In the genomic region with DNA sequence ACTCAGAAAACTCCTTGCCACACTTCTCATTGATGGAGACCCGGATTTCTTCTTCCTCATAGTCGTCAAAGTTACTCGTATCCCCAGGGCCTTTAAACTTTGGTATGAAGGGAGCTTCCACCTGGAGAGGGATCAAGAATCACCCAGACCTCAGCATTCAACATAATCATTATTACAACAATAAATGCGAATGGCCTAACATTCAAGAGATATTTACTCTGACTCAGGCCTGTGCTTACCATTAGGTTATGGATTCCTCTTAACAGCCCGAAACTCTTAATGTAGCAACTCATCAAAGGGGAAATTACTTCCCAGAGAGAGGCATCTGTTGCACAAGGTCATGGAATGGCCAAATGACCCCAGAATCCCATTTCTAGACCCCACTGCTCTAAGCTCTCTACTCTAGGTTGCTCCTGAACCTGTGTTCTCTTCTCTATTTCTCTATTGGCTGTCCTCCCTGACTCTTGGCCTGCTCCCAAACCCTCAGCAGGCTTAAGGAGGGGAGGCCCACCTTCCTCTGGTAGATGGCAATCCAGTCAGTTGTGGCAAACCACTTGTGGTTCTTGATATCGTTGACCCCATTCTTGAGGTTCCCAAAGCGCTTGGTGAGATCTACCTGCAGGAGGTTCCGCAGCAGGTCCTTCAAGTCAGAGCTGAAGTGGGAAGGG, we compare ENCODE assay signal across 23 cellular contexts. TPM values are rescaled to one million over a fixed set of nuclear protein-coding genes. Genes with fewer than 3 reads are reported as not detected.
DNase-seq lines count a peak whose midpoint lies in the region; ATAC-seq and TF ChIP-seq lines count a peak whose summit lies in the region.
"Had no signal": no experiment of that assay in that cellular context is flagged by ENCODE, and none has a peak within 500 bp of the region (broad histone marks: within the 10 kb centered on the region; RNA-seq: fewer than 3 reads in every experiment).

No MANE protein-coding gene starts in this region.

- POLR2A ChIA-PET in activated CD4-positive, alpha-beta T cell treated with anti-CD3 and anti-CD28 coated beads, Interleukin-2, amount 10 ng/mL, durations not matched to agents 7 days and 5 days (lab: Charles Lee): interaction anchor here (0.5 kb wide), 1 partner anchor 123 kb away, joined by 4 read pairs; no protein-coding TSS in a partner anchor
- POLR2A ChIA-PET in HCT116 (lab: Charles Lee): no interaction called here

- no peak overlapping the region for H3K4me2 ChIP-seq in HCT116 (ENCODE audit: low read length)
- H3K4me2 ChIP-seq: hepatocyte had no signal

- no peak overlapping the region for H3K27ac ChIP-seq in HCT116 (ENCODE audit: low read depth, low read length)
- H3K27ac ChIP-seq in gastrocnemius medialis: peak overlapping the region in 1 of 4 donors; percentile 19
- H3K27ac ChIP-seq: C4-2B, hepatocyte had no signal

- H3K4me3 ChIP-seq in HCT116 (replicated peaks in 1 of 2; ENCODE audit: low read depth in 1 of 2, low read length in 2 of 2) (no peak overlapping the region), gastrocnemius medialis (no peak overlapping the region)
- H3K4me3 ChIP-seq: hepatocyte had no signal

- peaks cover 34% of the 10 kb centered on the region for H3K36me3 Mint-ChIP-seq in activated CD4-positive, alpha-beta T cell treated with anti-CD3 and anti-CD28 coated beads, Interleukin-2, amount 10 ng/mL, durations not matched to agents 7 days and 5 days (ENCODE audit: low read depth)
- H3K36me3 Mint-ChIP-seq in activated T-helper 2 cell treated with anti-CD3 and anti-CD28 coated beads, Interferon-gamma antibody, Interleukin-2, Interleukin-4, amounts not matched to agents 10 μg/mL and 5 μg/mL and 100 μg/mL, durations not matched to agents 14 hours and 24 hours and 36 hours (ENCODE audit: low read depth): peaks cover 44% of the 10 kb centered on the region
- peaks cover 52% of the 10 kb centered on the region for H3K36me3 Mint-ChIP-seq in nephron progenitor cell (ENCODE audit: low read depth)

- no peaks in the 10 kb centered on the region for H3K79me2 ChIP-seq in HCT116 (ENCODE audit: insufficient read depth, low read length)

- ATAC-seq in HCT116 (no peak), GM18870 (IDR thresholded peaks at IDR 0.05; ENCODE audit: unreplicated experiment) (no peak), gastrocnemius medialis (no peak)

- no TSS peak for BruUV-seq in HCT116 (replicated peaks; lab: Mats Ljungman, UMichigan)

- in situ Hi-C loops in gastrocnemius medialis (cut with MboI; ENCODE audit: low sequenced_read_pairs in 4 of 4): no loop called here

- H3K9me3 ChIP-seq in HCT116 (ENCODE audit: control insufficient read depth in 1 of 2, insufficient read depth in 1 of 2, low read depth in 1 of 2, low read length in 2 of 2): peaks cover 3 to 7% of the 10 kb centered on the region in 2 experiments; a peak in 1 of 4 replicates
- H3K9me3 ChIP-seq in gastrocnemius medialis: peaks cover 0 to 9% (median 7%) of the 10 kb centered on the region in 3 donors

- RAD21 ChIA-PET in HCT116 (lab: Charles Lee; ENCODE audit: low non-redundant PET in 1 of 2, low total read pairs in 2 of 2, uncharacterized antibody in 2 of 2, unreplicated experiment in 2 of 2): no interaction called here

- peak overlapping the region; percentile 61 for H3K27ac Mint-ChIP-seq in activated CD4-positive, alpha-beta T cell treated with anti-CD3 and anti-CD28 coated beads, Interleukin-2, amount 10 ng/mL, durations not matched to agents 7 days and 5 days
- no peak overlapping the region for H3K27ac Mint-ChIP-seq in activated T-helper 2 cell treated with anti-CD3 and anti-CD28 coated beads, Interferon-gamma antibody, Interleukin-2, Interleukin-4, amounts not matched to agents 10 μg/mL and 5 μg/mL and 100 μg/mL, durations not matched to agents 14 hours and 24 hours and 36 hours
- no peak overlapping the region for H3K27ac Mint-ChIP-seq in nephron progenitor cell
- H3K27ac Mint-ChIP-seq: memory B cell had no signal

- H3K9me3 Mint-ChIP-seq in activated CD4-positive, alpha-beta T cell treated with anti-CD3 and anti-CD28 coated beads, Interleukin-2, amount 10 ng/mL, durations not matched to agents 7 days and 5 days: peaks cover 9% of the 10 kb centered on the region
- H3K9me3 Mint-ChIP-seq in activated T-helper 2 cell treated with anti-CD3 and anti-CD28 coated beads, Interferon-gamma antibody, Interleukin-2, Interleukin-4, amounts not matched to agents 10 μg/mL and 5 μg/mL and 100 μg/mL, durations not matched to agents 14 hours and 24 hours and 36 hours: peaks cover 16% of the 10 kb centered on the region
- H3K9me3 Mint-ChIP-seq in nephron progenitor cell: peaks cover 23% of the 10 kb centered on the region
- H3K9me3 Mint-ChIP-seq: memory B cell had no signal

- TF ChIP-seq RAD21 in HCT116 (IDR thresholded peaks at IDR 0.05; ENCODE audit: low read depth): no peak

- H3K4me1 Mint-ChIP-seq in activated CD4-positive, alpha-beta T cell treated with anti-CD3 and anti-CD28 coated beads, Interleukin-2, amount 10 ng/mL, durations not matched to agents 7 days and 5 days: peaks cover 24% of the 10 kb centered on the region
- H3K4me1 Mint-ChIP-seq in activated T-helper 2 cell treated with anti-CD3 and anti-CD28 coated beads, Interferon-gamma antibody, Interleukin-2, Interleukin-4, amounts not matched to agents 10 μg/mL and 5 μg/mL and 100 μg/mL, durations not matched to agents 14 hours and 24 hours and 36 hours (ENCODE audit: low read depth): peaks cover 11% of the 10 kb centered on the region
- H3K4me1 Mint-ChIP-seq in nephron progenitor cell: peaks cover 21% of the 10 kb centered on the region

- CTCF ChIA-PET in activated CD4-positive, alpha-beta T cell treated with anti-CD3 and anti-CD28 coated beads, Interleukin-2, amount 10 ng/mL, durations not matched to agents 7 days and 5 days (lab: Charles Lee): interaction anchor here (1.8 to 2.3 kb wide), 2 partner anchors 20 to 43 kb away, joined by 6 to 11 read pairs; a partner anchor contains a TSS
- CTCF ChIA-PET in HCT116 (lab: Charles Lee): interaction anchor here (0.6 kb wide), 1 partner anchor 22 kb away, joined by 3 read pairs; no protein-coding TSS in a partner anchor

- H3K9ac ChIP-seq in HCT116 (ENCODE audit: low read length): no peak overlapping the region

- TF ChIP-seq POLR2A in HCT116 (IDR thresholded peaks at IDR 0.05; ENCODE audit: borderline replicate concordance, extremely low read depth, insufficient read depth, insufficient read length): no peak
- TF ChIP-seq POLR2A in gastrocnemius medialis (IDR thresholded peaks at IDR 0.05): no peak

- no peaks in the 10 kb centered on the region for H3K9me2 ChIP-seq in HCT116 (ENCODE audit: insufficient read depth)

- peaks cover 12 to 19% of the 10 kb centered on the region in 2 experiments for H3K4me1 ChIP-seq in HCT116 (ENCODE audit: control insufficient read depth in 1 of 2, insufficient read depth in 2 of 2, low read length in 2 of 2)
- H3K4me1 ChIP-seq in gastrocnemius medialis: peaks cover 0 to 5% of the 10 kb centered on the region in 2 donors

- DNase-seq in activated CD4-positive, alpha-beta T cell treated with anti-CD3 and anti-CD28 coated beads, Interleukin-2, amount 10 ng/mL, durations not matched to agents 7 days and 5 days: no peak
- DNase-seq in activated CD4-positive, alpha-beta T cell treated with anti-CD3 and anti-CD28 coated beads, Interleukin-2, amount 50 U/mL, for 48 hours: no peak
- DNase-seq in HCT116 (ENCODE audit: low read depth, low spot score) (no peak), nephron progenitor cell (no peak), gastrocnemius medialis (no peak), DMS79 (lab: John Stamatoyannopoulos, UW) (no peak)
- DNase-seq in activated T-helper 2 cell treated with anti-CD3 and anti-CD28 coated beads, Interferon-gamma antibody, Interleukin-2, Interleukin-4, amounts not matched to agents 10 μg/mL and 5 μg/mL and 100 μg/mL, durations not matched to agents 14 hours and 24 hours and 36 hours (ENCODE audit: low spot score): no peak
- DNase-seq: activated CD4-positive, alpha-beta T cell treated with anti-CD3 and anti-CD28 coated beads for 48 hours; DMS79 treated with DMSO at 0.1 percent for 48 hours; MM.1S; NCI-H146; NCI-H748 treated with DMSO at 0.1 percent for 48 hours; retina; stimulated activated CD4-positive, alpha-beta T cell treated with anti-CD3 and anti-CD28 coated beads, Interleukin-12 subunit alpha, Interleukin-12 subunit beta, amount 100 ng/mL, for 4 hours had no signal

- TF ChIP-seq CTCF in HCT116 (IDR thresholded peaks at IDR 0.05 in 2 of 3, conservative IDR thresholded peaks at IDR 0.05 in 1 of 3; ENCODE audit: borderline replicate concordance in 1 of 3, insufficient read depth in 1 of 3, low read depth in 2 of 3, low read length in 2 of 3) (no peak), nephron progenitor cell (IDR thresholded peaks at IDR 0.05) (no peak), gastrocnemius medialis (IDR thresholded peaks at IDR 0.05 in 4 of 5, conservative IDR thresholded peaks at IDR 0.05 in 1 of 5) (no peak)

- H3K36me3 ChIP-seq in HCT116 (ENCODE audit: control insufficient read depth in 1 of 2, insufficient read depth in 2 of 2, low read length in 2 of 2) (peaks cover 0 to 6% of the 10 kb centered on the region in 2 experiments; a peak in 1 of 4 replicates), gastrocnemius medialis (peaks cover 0 to 26% of the 10 kb centered on the region in 2 donors)

- intact Hi-C loops in HCT116 (cut with micrococcal nuclease) (no loop called here), gastrocnemius medialis (cut with DNase I; ENCODE audit: low total_unique reads) (no loop called here)
- intact Hi-C loops in activated T-helper 2 cell treated with anti-CD3 and anti-CD28 coated beads, Interferon-gamma antibody, Interleukin-2, Interleukin-4, amounts not matched to agents 10 μg/mL and 5 μg/mL and 100 μg/mL, durations not matched to agents 14 hours and 24 hours and 36 hours (cut with micrococcal nuclease): no loop called here

- H3K27me3 ChIP-seq in HCT116 (ENCODE audit: insufficient read depth, low read length) (no peaks in the 10 kb centered on the region), gastrocnemius medialis (no peaks in the 10 kb centered on the region)
- H3K27me3 ChIP-seq: hepatocyte had no signal

- H4K20me1 ChIP-seq in HCT116 (ENCODE audit: insufficient read depth): no peaks in the 10 kb centered on the region

- peak overlapping the region; percentile 45 for H3K4me3 Mint-ChIP-seq in activated CD4-positive, alpha-beta T cell treated with anti-CD3 and anti-CD28 coated beads, Interleukin-2, amount 10 ng/mL, durations not matched to agents 7 days and 5 days
- H3K4me3 Mint-ChIP-seq in activated T-helper 2 cell treated with anti-CD3 and anti-CD28 coated beads, Interferon-gamma antibody, Interleukin-2, Interleukin-4, amounts not matched to agents 10 μg/mL and 5 μg/mL and 100 μg/mL, durations not matched to agents 14 hours and 24 hours and 36 hours (ENCODE audit: low read depth): peak overlapping the region; percentile 33
- peak overlapping the region; percentile 36 for H3K4me3 Mint-ChIP-seq in nephron progenitor cell
- H3K4me3 Mint-ChIP-seq: memory B cell had no signal

- H3K27me3 Mint-ChIP-seq in activated CD4-positive, alpha-beta T cell treated with anti-CD3 and anti-CD28 coated beads, Interleukin-2, amount 10 ng/mL, durations not matched to agents 7 days and 5 days: no peaks in the 10 kb centered on the region
- no peaks in the 10 kb centered on the region for H3K27me3 Mint-ChIP-seq in activated T-helper 2 cell treated with anti-CD3 and anti-CD28 coated beads, Interferon-gamma antibody, Interleukin-2, Interleukin-4, amounts not matched to agents 10 μg/mL and 5 μg/mL and 100 μg/mL, durations not matched to agents 14 hours and 24 hours and 36 hours (ENCODE audit: low read depth)
- H3K27me3 Mint-ChIP-seq in nephron progenitor cell (ENCODE audit: low read depth, poor library complexity): peaks cover 10% of the 10 kb centered on the region
- H3K27me3 Mint-ChIP-seq: memory B cell had no signal

- no peak overlapping the region for H2AFZ ChIP-seq in HCT116 (ENCODE audit: low read depth, low read length, poor library complexity, severe bottlenecking)
- H2AFZ ChIP-seq: hepatocyte had no signal

RNA-seq across cellular contexts. Expression of a gene that starts 2.7 kb away (rescaled TPM):
- total RNA-seq in activated CD4-positive, alpha-beta T cell treated with anti-CD3 and anti-CD28 coated beads, Interleukin-2, amount 10 ng/mL, durations not matched to agents 7 days and 5 days: 10 to 100 TPM; 80.7 to 84.5 TPM
- 62.9 TPM for total RNA-seq in HCT116 (2021; ENCODE audit: unreplicated experiment)
- polyA plus RNA-seq in HCT116 (2012): 36.9 and 39.2 TPM in 2 replicates
- 131 and 136 TPM in 2 replicates for total RNA-seq in activated T-helper 2 cell treated with anti-CD3 and anti-CD28 coated beads, Interferon-gamma antibody, Interleukin-2, Interleukin-4, amounts not matched to agents 10 μg/mL and 5 μg/mL and 100 μg/mL, durations not matched to agents 14 hours and 24 hours and 36 hours
- 10 to 100 TPM; 15.1 to 71.8 (median 40.2) TPM for total RNA-seq in gastrocnemius medialis

RNA-seq across cellular contexts. Expression of a gene that starts 7.7 kb away (rescaled TPM):
- total RNA-seq in activated CD4-positive, alpha-beta T cell treated with anti-CD3 and anti-CD28 coated beads, Interleukin-2, amount 10 ng/mL, durations not matched to agents 7 days and 5 days: not detected
- total RNA-seq in HCT116 (2021; ENCODE audit: unreplicated experiment) (not detected), gastrocnemius medialis (not detected)
- polyA plus RNA-seq in HCT116 (2012): not detected in 2 replicates
- 0.46 and 0.75 TPM in 2 replicates for total RNA-seq in activated T-helper 2 cell treated with anti-CD3 and anti-CD28 coated beads, Interferon-gamma antibody, Interleukin-2, Interleukin-4, amounts not matched to agents 10 μg/mL and 5 μg/mL and 100 μg/mL, durations not matched to agents 14 hours and 24 hours and 36 hours
- total RNA-seq: A673, H1, hepatocyte, SK-MEL-5, temporal lobe had no signal
- polyA plus RNA-seq: hepatocyte, keratinocyte had no signal

RNA-seq across cellular contexts. Expression of a gene that starts 20.7 kb away (rescaled TPM):
- under 1 TPM; 0.67 to 0.69 TPM for total RNA-seq in activated CD4-positive, alpha-beta T cell treated with anti-CD3 and anti-CD28 coated beads, Interleukin-2, amount 10 ng/mL, durations not matched to agents 7 days and 5 days
- 5.2 TPM for total RNA-seq in HCT116 (2021; ENCODE audit: unreplicated experiment)
- polyA plus RNA-seq in HCT116 (2012): 3.8 and 5.6 TPM in 2 replicates
- total RNA-seq in activated T-helper 2 cell treated with anti-CD3 and anti-CD28 coated beads, Interferon-gamma antibody, Interleukin-2, Interleukin-4, amounts not matched to agents 10 μg/mL and 5 μg/mL and 100 μg/mL, durations not matched to agents 14 hours and 24 hours and 36 hours: 5.3 and 5.5 TPM in 2 replicates
- total RNA-seq in gastrocnemius medialis: 1 to 10 TPM; 1.8 to 8.0 (median 5.7) TPM

RNA-seq across cellular contexts. Expression of a gene that starts 24.3 kb away (rescaled TPM):
- total RNA-seq in activated CD4-positive, alpha-beta T cell treated with anti-CD3 and anti-CD28 coated beads, Interleukin-2, amount 10 ng/mL, durations not matched to agents 7 days and 5 days: 10 to 100 TPM; 50.6 to 56.8 TPM
- total RNA-seq in HCT116 (2021; ENCODE audit: unreplicated experiment) (95.7 TPM), gastrocnemius medialis (100 to 1,000 TPM in 3 of 4 donors, 10 to 100 TPM in 1; 74.7 to 180 (median 147) TPM)
- polyA plus RNA-seq in HCT116 (2012): 64.0 and 66.0 TPM in 2 replicates
- total RNA-seq in activated T-helper 2 cell treated with anti-CD3 and anti-CD28 coated beads, Interferon-gamma antibody, Interleukin-2, Interleukin-4, amounts not matched to agents 10 μg/mL and 5 μg/mL and 100 μg/mL, durations not matched to agents 14 hours and 24 hours and 36 hours: 75.4 and 76.8 TPM in 2 replicates

RNA-seq across cellular contexts. Expression of a gene that starts 31.4 kb away (rescaled TPM):
- total RNA-seq in activated CD4-positive, alpha-beta T cell treated with anti-CD3 and anti-CD28 coated beads, Interleukin-2, amount 10 ng/mL, durations not matched to agents 7 days and 5 days: not detected
- total RNA-seq in HCT116 (2021; ENCODE audit: unreplicated experiment) (3.3 TPM), gastrocnemius medialis (not detected)
- polyA plus RNA-seq in HCT116 (2012): 1.3 and 2.6 TPM in 2 replicates
- total RNA-seq in activated T-helper 2 cell treated with anti-CD3 and anti-CD28 coated beads, Interferon-gamma antibody, Interleukin-2, Interleukin-4, amounts not matched to agents 10 μg/mL and 5 μg/mL and 100 μg/mL, durations not matched to agents 14 hours and 24 hours and 36 hours: 0.34 TPM in 1 of 2 replicates, not detected in the other
- total RNA-seq: SK-MEL-5 had no signal
- polyA plus RNA-seq: keratinocyte had no signal
